Comparison of ENCODE assay signal across 23 cellular contexts in the genomic region with DNA sequence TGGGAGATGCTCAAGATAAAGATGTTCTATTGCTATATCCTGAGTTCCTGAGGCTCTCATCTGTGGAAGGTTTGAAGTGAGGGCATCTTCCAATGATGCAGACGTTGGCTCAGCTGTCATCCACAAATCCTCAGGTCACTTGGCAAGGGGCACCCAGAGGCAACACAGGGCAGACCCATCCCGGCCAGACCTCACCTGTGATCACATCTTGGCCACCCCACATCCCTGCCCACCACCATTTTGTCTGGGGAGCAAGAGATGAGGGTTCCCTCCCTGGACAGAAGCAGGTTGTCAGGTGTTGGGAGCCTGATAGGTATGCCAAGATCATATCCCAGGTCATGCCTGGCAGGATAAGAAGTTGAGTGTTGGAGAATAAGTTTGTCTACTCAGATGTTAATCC.
"Had no signal": no experiment of that assay in that cellular context is flagged by ENCODE, and none has a peak within 500 bp of the region (broad histone marks: within the 10 kb centered on the region; RNA-seq: fewer than 3 reads in every experiment).

No MANE protein-coding gene starts in this region.

- H3K27ac ChIP-seq: ascending aorta, foreskin keratinocyte, gastrocnemius medialis had no signal

- H3K36me3 ChIP-seq: ascending aorta, gastrocnemius medialis had no signal

- H3K4me1 ChIP-seq: ascending aorta, foreskin keratinocyte, gastrocnemius medialis had no signal

- H3K4me3 ChIP-seq: ascending aorta, gastrocnemius medialis had no signal

- FAIRE-seq: bronchial epithelial cell had no signal

- DNase-seq: activated CD4-positive, alpha-beta memory T cell treated with anti-CD3 and anti-CD28 coated beads for 36 hours; activated CD4-positive, alpha-beta T cell treated with anti-CD3 and anti-CD28 coated beads for 36 hours; activated CD4-positive, alpha-beta T cell treated with anti-CD3 and anti-CD28 coated beads, Interleukin-2, amount 10 ng/mL, durations not matched to agents 24 days and 14 days; activated CD4-positive, CD25-positive, alpha-beta regulatory T cell; activated CD4-positive, CD25-positive, alpha-beta regulatory T cell treated with anti-CD3 and anti-CD28 coated beads, Interleukin-2, amount 50 U/mL, for 72 hours; activated CD8-positive, alpha-beta memory T cell treated with anti-CD3 and anti-CD28 coated beads, Interleukin-2, amount 10 ng/mL, durations not matched to agents 7 days and 5 days; activated CD8-positive, alpha-beta memory T cell treated with anti-CD3 and anti-CD28 coated beads, Interleukin-2, amount 50 U/mL, for 4 hours; activated CD8-positive, alpha-beta T cell treated with anti-CD3 and anti-CD28 coated beads, Interleukin-2, amount 10 ng/mL, durations not matched to agents 7 days and 5 days; activated effector memory CD4-positive, alpha-beta T cell treated with anti-CD3 and anti-CD28 coated beads, Interleukin-2, amount 50 U/mL, for 16 hours; activated naive CD4-positive, alpha-beta T cell treated with anti-CD3 and anti-CD28 coated beads, Interleukin-2, amount 10 ng/mL, durations not matched to agents 7 days and 5 days; activated naive CD8-positive, alpha-beta T cell treated with anti-CD3 and anti-CD28 coated beads, Interleukin-2, amount 10 ng/mL, durations not matched to agents 7 days and 5 days; activated T-cell treated with anti-CD3 and anti-CD28 coated beads, Interleukin-2, amount 50 U/mL, for 1 hour; activated T-cell treated with anti-CD3 and anti-CD28 coated beads, Interleukin-2, amount 50 U/mL, for 48 hours; cortex of kidney; effector memory CD4-positive, alpha-beta T cell; endodermal cell; foreskin keratinocyte; gastrocnemius medialis; T-helper 1 cell; T-helper 17 cell; T1000 had no signal

- H3K27me3 ChIP-seq: ascending aorta, foreskin keratinocyte, gastrocnemius medialis had no signal

- H3K9me3 ChIP-seq: gastrocnemius medialis had no signal
